In genomic region chr14:69613312-69614073, GRCh38 we compare ENCODE assay signal across 8 cellular contexts. TPM values are rescaled to one million over a fixed set of nuclear protein-coding genes. Genes with fewer than 3 reads are reported as not detected.
DNase-seq lines count a peak whose midpoint lies in the region; ATAC-seq, FAIRE-seq and TF ChIP-seq lines count a peak whose summit lies in the region.

No MANE protein-coding gene starts in this region.

- CTCF ChIA-PET in activated CD4-positive, alpha-beta T cell treated with anti-CD3 and anti-CD28 coated beads, Interleukin-2, amount 10 ng/mL, durations not matched to agents 7 days and 5 days (lab: Charles Lee): interaction anchor here (2.4 to 3.2 kb wide), 2 partner anchors 12 to 114 kb away, joined by 5 to 8 read pairs; no protein-coding TSS in a partner anchor

- H3K4me3 Mint-ChIP-seq in activated CD4-positive, alpha-beta T cell treated with anti-CD3 and anti-CD28 coated beads, Interleukin-2, amount 10 ng/mL, durations not matched to agents 7 days and 5 days: peak overlapping the region; percentile 97
- peak overlapping the region; percentile 96 for H3K4me3 Mint-ChIP-seq in activated T-helper 17 cell treated with anti-CD3 and anti-CD28 coated beads, Interleukin-2, amount 50 U/mL, for 72 hours

- peaks cover 45 to 60% of the 10 kb centered on the region in 2 donors for H3K4me1 ChIP-seq in kidney (ENCODE audit: control insufficient read depth in 1 of 2, insufficient read depth in 1 of 2, low read depth in 1 of 2, low read length in 2 of 2)
- peaks cover 74% of the 10 kb centered on the region for H3K4me1 ChIP-seq in suprapubic skin

- H3K4me1 Mint-ChIP-seq in activated CD4-positive, alpha-beta T cell treated with anti-CD3 and anti-CD28 coated beads, Interleukin-2, amount 10 ng/mL, durations not matched to agents 7 days and 5 days: peaks cover 72% of the 10 kb centered on the region
- peaks cover 53% of the 10 kb centered on the region for H3K4me1 Mint-ChIP-seq in activated T-helper 17 cell treated with anti-CD3 and anti-CD28 coated beads, Interleukin-2, amount 50 U/mL, for 72 hours

- TF ChIP-seq POLR2A in suprapubic skin (IDR thresholded peaks at IDR 0.05): no peak

- H3K4me3 ChIP-seq in kidney (ENCODE audit: low read length in 2 of 2): peak overlapping the region; percentile 84 to 90
- peak overlapping the region; percentile 81 for H3K4me3 ChIP-seq in suprapubic skin

- peaks cover 27% of the 10 kb centered on the region for H3K36me3 Mint-ChIP-seq in activated CD4-positive, alpha-beta T cell treated with anti-CD3 and anti-CD28 coated beads, Interleukin-2, amount 10 ng/mL, durations not matched to agents 7 days and 5 days (ENCODE audit: low read depth)
- H3K36me3 Mint-ChIP-seq in activated T-helper 17 cell treated with anti-CD3 and anti-CD28 coated beads, Interleukin-2, amount 50 U/mL, for 72 hours (ENCODE audit: low read depth): peaks cover 64% of the 10 kb centered on the region

- no peak for DNase-seq in activated CD4-positive, alpha-beta T cell treated with anti-CD3 and anti-CD28 coated beads, Interleukin-2, amount 10 ng/mL, durations not matched to agents 7 days and 5 days
- no peak for DNase-seq in activated CD4-positive, alpha-beta T cell treated with anti-CD3 and anti-CD28 coated beads for 48 hours
- DNase-seq in kidney (no peak), suprapubic skin (ENCODE audit: low spot score in 2 of 2) (no peak), AML-193 (lab: John Stamatoyannopoulos, UW) (no peak)

- no peaks in the 10 kb centered on the region for H3K27me3 ChIP-seq in suprapubic skin

- H3K9ac ChIP-seq in kidney (ENCODE audit: low read length in 2 of 2): peak overlapping the region in 1 of 2 donors; percentile 95

- no peaks in the 10 kb centered on the region for H3K9me3 ChIP-seq in kidney (ENCODE audit: control insufficient read depth in 1 of 2, low read length in 2 of 2)
- no peaks in the 10 kb centered on the region for H3K9me3 ChIP-seq in suprapubic skin

- H3K27ac ChIP-seq in kidney (ENCODE audit: low read depth in 2 of 2, low read length in 2 of 2) (peak overlapping the region; percentile 92 to 94), suprapubic skin (peak overlapping the region; percentile 97)

- ATAC-seq in activated T-helper 17 cell treated with anti-CD3 and anti-CD28 coated beads, Interleukin-2, amount 50 U/mL, for 72 hours (replicated peaks): no peak
- no peak for ATAC-seq in HG02885 (IDR thresholded peaks at IDR 0.05; ENCODE audit: poor library complexity, unreplicated experiment)
- no peak for ATAC-seq in GM18907 (IDR thresholded peaks at IDR 0.05; ENCODE audit: unreplicated experiment)

- POLR2A ChIA-PET in activated CD4-positive, alpha-beta T cell treated with anti-CD3 and anti-CD28 coated beads, Interleukin-2, amount 10 ng/mL, durations not matched to agents 7 days and 5 days (lab: Charles Lee): no interaction called here

- intact Hi-C loops in kidney (cut with DNase I): no loop called here

- H3K36me3 ChIP-seq in kidney (ENCODE audit: control insufficient read depth in 1 of 2, insufficient read depth in 2 of 2, low read length in 2 of 2): no peaks in the 10 kb centered on the region
- no peaks in the 10 kb centered on the region for H3K36me3 ChIP-seq in suprapubic skin

- 52% methylated on average over 4 of the region's 4 CpGs for WGBS in suprapubic skin

- no peaks in the 10 kb centered on the region for H3K9me3 Mint-ChIP-seq in activated CD4-positive, alpha-beta T cell treated with anti-CD3 and anti-CD28 coated beads, Interleukin-2, amount 10 ng/mL, durations not matched to agents 7 days and 5 days
- H3K9me3 Mint-ChIP-seq in activated T-helper 17 cell treated with anti-CD3 and anti-CD28 coated beads, Interleukin-2, amount 50 U/mL, for 72 hours: no peaks in the 10 kb centered on the region

- H3K27ac Mint-ChIP-seq in activated CD4-positive, alpha-beta T cell treated with anti-CD3 and anti-CD28 coated beads, Interleukin-2, amount 10 ng/mL, durations not matched to agents 7 days and 5 days: peak overlapping the region; percentile 98
- peak overlapping the region; percentile 96 for H3K27ac Mint-ChIP-seq in activated T-helper 17 cell treated with anti-CD3 and anti-CD28 coated beads, Interleukin-2, amount 50 U/mL, for 72 hours

- TF ChIP-seq CTCF in kidney (IDR thresholded peaks at IDR 0.05; ENCODE audit: borderline replicate concordance, extremely low read depth, insufficient read depth): no peak
- TF ChIP-seq CTCF in suprapubic skin (IDR thresholded peaks at IDR 0.05): no peak

- no peak for FAIRE-seq in kidney (lab: Jason Lieb, UNC)

- H3K27me3 Mint-ChIP-seq in activated CD4-positive, alpha-beta T cell treated with anti-CD3 and anti-CD28 coated beads, Interleukin-2, amount 10 ng/mL, durations not matched to agents 7 days and 5 days: no peaks in the 10 kb centered on the region
- H3K27me3 Mint-ChIP-seq in activated T-helper 17 cell treated with anti-CD3 and anti-CD28 coated beads, Interleukin-2, amount 50 U/mL, for 72 hours: no peaks in the 10 kb centered on the region

- no peak for TF ChIP-seq EP300 in suprapubic skin (IDR thresholded peaks at IDR 0.05)

RNA-seq across cellular contexts. Expression of gene SUSD6, which starts 2.1 kb away (rescaled TPM):
- total RNA-seq in activated CD4-positive, alpha-beta T cell treated with anti-CD3 and anti-CD28 coated beads, Interleukin-2, amount 10 ng/mL, durations not matched to agents 7 days and 5 days: 10 to 100 TPM; 42.6 to 45.0 TPM
- total RNA-seq in activated T-helper 17 cell treated with anti-CD3 and anti-CD28 coated beads, Interleukin-2, amount 50 U/mL, for 72 hours: 10 to 100 TPM; 76.9 to 96.4 TPM
- total RNA-seq in kidney (84.2 TPM), suprapubic skin (10 to 100 TPM; 45.1 to 60.4 (median 56.7) TPM)
- polyA plus RNA-seq in kidney (ENCODE audit: insufficient read depth, low read depth, low replicate concordance): 14.3 TPM

RNA-seq across cellular contexts. Expression of gene CCDC177, which starts 38.8 kb away (rescaled TPM):
- not detected for total RNA-seq in activated CD4-positive, alpha-beta T cell treated with anti-CD3 and anti-CD28 coated beads, Interleukin-2, amount 10 ng/mL, durations not matched to agents 7 days and 5 days
- total RNA-seq in activated T-helper 17 cell treated with anti-CD3 and anti-CD28 coated beads, Interleukin-2, amount 50 U/mL, for 72 hours: not detected
- not detected for total RNA-seq in kidney
- polyA plus RNA-seq in kidney (ENCODE audit: insufficient read depth, low read depth, low replicate concordance): not detected
- total RNA-seq in suprapubic skin: under 1 TPM in 2 of 4 donors, not detected in 2; 0.13 to 0.34 TPM
